8 cellular contexts compared by ENCODE assay signal in the genomic region with DNA sequence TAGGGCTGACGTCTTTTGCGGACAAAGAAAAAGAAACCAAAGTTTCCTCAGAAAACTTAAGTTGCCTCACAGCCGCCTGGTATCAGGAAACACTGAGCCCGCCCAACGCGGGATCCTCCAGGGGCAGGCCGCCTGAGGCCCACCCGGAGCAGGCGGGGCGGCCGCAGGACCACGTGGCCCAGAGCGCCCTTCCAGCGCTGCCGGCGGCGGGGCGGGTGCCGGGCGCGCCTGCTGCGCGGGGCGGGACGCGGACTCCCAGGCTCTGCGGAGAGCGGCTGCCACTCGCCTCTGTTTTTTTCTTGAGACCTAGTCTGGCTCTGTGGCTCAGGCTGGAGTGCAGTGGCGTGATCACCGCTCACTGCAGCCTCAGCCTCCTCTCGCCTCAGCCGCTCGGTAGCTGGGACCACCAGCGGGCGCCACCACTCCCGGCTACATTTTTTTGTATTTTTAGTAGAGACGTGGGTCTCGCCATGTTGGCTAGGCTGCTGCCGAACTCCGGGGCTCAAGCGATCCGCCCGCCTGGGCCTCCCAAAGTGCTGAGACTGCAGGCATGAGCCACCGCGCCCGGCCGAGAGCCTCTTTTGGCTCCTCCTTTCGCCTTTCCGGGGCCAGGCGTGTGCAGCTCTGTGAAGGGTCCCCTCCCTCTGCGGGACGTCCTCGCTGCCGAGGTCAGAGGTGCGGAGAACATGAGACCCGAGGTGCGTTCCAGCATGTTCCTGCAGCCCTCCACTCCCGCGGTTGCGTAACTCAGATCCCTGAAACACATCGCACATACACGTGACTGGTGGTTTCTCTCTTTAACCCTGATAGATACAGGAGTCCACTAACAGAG. TPM values are rescaled to one million over a fixed set of nuclear protein-coding genes. Genes with fewer than 3 reads are reported as not detected.
DNase-seq lines count a peak whose midpoint lies in the region; ATAC-seq and TF ChIP-seq lines count a peak whose summit lies in the region.

No MANE protein-coding gene starts in this region.

- H3K36me3 Mint-ChIP-seq in activated T-cell treated with anti-CD3 and anti-CD28 coated beads, Interleukin-2, amount 50 U/mL, for 24 hours (ENCODE audit: low read depth) = peaks cover 8% of the 10 kb centered on the region

- peak overlapping the region; percentile 90 for H3K9ac ChIP-seq in OCI-LY3 (ENCODE audit: low read length)
- peak overlapping the region; percentile 79 to 84 for H3K9ac ChIP-seq in mucosa of rectum (ENCODE audit: low read depth in 1 of 2, low read length in 2 of 2)

- no peaks in the 10 kb centered on the region for H3K36me3 ChIP-seq in OCI-LY3 (replicated peaks; ENCODE audit: low read depth, low read length)
- no peaks in the 10 kb centered on the region for H3K36me3 ChIP-seq in esophagus (ENCODE audit: control insufficient read depth in 2 of 2, insufficient read depth in 2 of 2, low read length in 1 of 2)
- no peaks in the 10 kb centered on the region for H3K36me3 ChIP-seq in mucosa of rectum (ENCODE audit: control insufficient read depth in 2 of 2, insufficient read depth in 2 of 2, low read length in 2 of 2)

- peak overlapping the region; percentile 94 for H3K4me2 ChIP-seq in OCI-LY3 (ENCODE audit: low read length)

- peak; percentile 66 for ATAC-seq in HG03378 (IDR thresholded peaks at IDR 0.05; ENCODE audit: unreplicated experiment)

- no peaks in the 10 kb centered on the region for H4K20me1 ChIP-seq in OCI-LY3 (ENCODE audit: insufficient read depth, low read length)

- peak overlapping the region; percentile 86 for H3K4me3 ChIP-seq in OCI-LY3 (ENCODE audit: low read length)
- peak overlapping the region; percentile 37 to 57 for H3K4me3 ChIP-seq in esophagus (ENCODE audit: low read depth in 1 of 2, low read length in 2 of 2)
- peak overlapping the region; percentile 59 to 87 for H3K4me3 ChIP-seq in mucosa of rectum (ENCODE audit: low read length in 2 of 2)

- H3K9me3 Mint-ChIP-seq in activated T-cell treated with anti-CD3 and anti-CD28 coated beads, Interleukin-2, amount 50 U/mL, for 24 hours = no peaks in the 10 kb centered on the region

- peak; percentile 15; the same call in 1 of the 2 replicates for TF ChIP-seq CTCF in OCI-LY3 (IDR thresholded peaks at IDR 0.05; ENCODE audit: low read depth, low read length)

- peak overlapping the region; percentile 84 for H3K4me3 Mint-ChIP-seq in activated T-cell treated with anti-CD3 and anti-CD28 coated beads, Interleukin-2, amount 50 U/mL, for 24 hours

- peaks cover 43% of the 10 kb centered on the region for H3K4me1 Mint-ChIP-seq in activated T-cell treated with anti-CD3 and anti-CD28 coated beads, Interleukin-2, amount 50 U/mL, for 24 hours (ENCODE audit: low read depth)

- H3K27ac ChIP-seq in OCI-LY3 (ENCODE audit: low read length) (peak overlapping the region; percentile 85), esophagus (ENCODE audit: low read depth in 2 of 2, low read length in 1 of 2) (peak overlapping the region; percentile 95 to 96), mucosa of rectum (ENCODE audit: low read depth in 2 of 2, low read length in 2 of 2) (peak overlapping the region; percentile 93 to 98)

- H2AFZ ChIP-seq in OCI-LY3 (ENCODE audit: low read depth, low read length) = peak overlapping the region; percentile 89

- no peaks in the 10 kb centered on the region for H3K27me3 ChIP-seq in OCI-LY3 (ENCODE audit: low read depth, low read length)
- no peaks in the 10 kb centered on the region for H3K27me3 ChIP-seq in esophagus (ENCODE audit: control insufficient read depth in 1 of 2, insufficient read depth in 2 of 2, low read length in 2 of 2)
- no peaks in the 10 kb centered on the region for H3K27me3 ChIP-seq in mucosa of rectum (ENCODE audit: control insufficient read depth in 2 of 2, insufficient read depth in 2 of 2, low read length in 2 of 2)

- H3K9me3 ChIP-seq in OCI-LY3 (ENCODE audit: insufficient read depth, low read length) (no peaks in the 10 kb centered on the region), esophagus (ENCODE audit: control insufficient read depth in 2 of 2, insufficient read depth in 1 of 2, low read depth in 1 of 2, low read length in 1 of 2) (no peaks in the 10 kb centered on the region), mucosa of rectum (ENCODE audit: control insufficient read depth in 2 of 2, low read length in 2 of 2) (no peaks in the 10 kb centered on the region)

- H3K79me2 ChIP-seq in OCI-LY3 (ENCODE audit: low read length) = no peaks in the 10 kb centered on the region

- peak overlapping the region; percentile 98 for H3K27ac Mint-ChIP-seq in activated T-cell treated with anti-CD3 and anti-CD28 coated beads, Interleukin-2, amount 50 U/mL, for 24 hours

- H3K27me3 Mint-ChIP-seq in activated T-cell treated with anti-CD3 and anti-CD28 coated beads, Interleukin-2, amount 50 U/mL, for 24 hours = no peaks in the 10 kb centered on the region

- DNase-seq in CD1c-positive myeloid dendritic cell (ENCODE audit: extremely low spot score) = peak; percentile 95
- peak; percentile 70 for DNase-seq in GM19238 (ENCODE audit: insufficient read length, low spot score)
- DNase-seq in activated T-cell treated with anti-CD3 and anti-CD28 coated beads, Interleukin-2, amount 50 U/mL, for 24 hours = peak; percentile 89
- DNase-seq in stimulated activated CD8-positive, alpha-beta memory T cell treated with anti-CD3 and anti-CD28 coated beads, Interleukin-7, amount 100 ng/mL, for 4 hours (ENCODE audit: low read depth in 2 of 2) = peak; percentile 72 to 83

- H3K4me1 ChIP-seq in OCI-LY3 (ENCODE audit: low read length) (peaks cover 20% of the 10 kb centered on the region), esophagus (ENCODE audit: control insufficient read depth in 2 of 2, insufficient read depth in 2 of 2, low read length in 1 of 2) (peaks cover 0 to 4% of the 10 kb centered on the region in 2 donors), mucosa of rectum (ENCODE audit: control insufficient read depth in 2 of 2, insufficient read depth in 2 of 2, low read length in 2 of 2) (peaks cover 7 to 12% of the 10 kb centered on the region in 2 donors)

- WGBS in esophagus, 2 donors = 0 to 1% methylated on average over 51 to 63 of the region's 63 CpGs

RNA-seq across cellular contexts. Expression of gene HNRNPF, which starts 11.6 kb away (rescaled TPM):
- polyA plus RNA-seq in esophagus = 100 to 1,000 TPM in 1 of 2 donors, 10 to 100 TPM in 1; 59.1 to 128 TPM

RNA-seq across cellular contexts. Expression of gene ZNF487, which starts 16.3 kb away (rescaled TPM):
- polyA plus RNA-seq in esophagus = 1 to 10 TPM; 2.7 to 3.7 TPM

RNA-seq across cellular contexts. Expression of gene FXYD4, which starts 49.1 kb away (rescaled TPM):
- not detected for polyA plus RNA-seq in esophagus

Comparison
In these comparisons a context has a peak if more than half of its experiments do, and no peak if none do; other contexts are left out.
1. Peak in every context shown above with its lines: DNase-seq, ATAC-seq, H3K4me3 ChIP-seq and H3K27ac ChIP-seq.